7 cellular contexts compared by ENCODE assay signal in the genomic region with DNA sequence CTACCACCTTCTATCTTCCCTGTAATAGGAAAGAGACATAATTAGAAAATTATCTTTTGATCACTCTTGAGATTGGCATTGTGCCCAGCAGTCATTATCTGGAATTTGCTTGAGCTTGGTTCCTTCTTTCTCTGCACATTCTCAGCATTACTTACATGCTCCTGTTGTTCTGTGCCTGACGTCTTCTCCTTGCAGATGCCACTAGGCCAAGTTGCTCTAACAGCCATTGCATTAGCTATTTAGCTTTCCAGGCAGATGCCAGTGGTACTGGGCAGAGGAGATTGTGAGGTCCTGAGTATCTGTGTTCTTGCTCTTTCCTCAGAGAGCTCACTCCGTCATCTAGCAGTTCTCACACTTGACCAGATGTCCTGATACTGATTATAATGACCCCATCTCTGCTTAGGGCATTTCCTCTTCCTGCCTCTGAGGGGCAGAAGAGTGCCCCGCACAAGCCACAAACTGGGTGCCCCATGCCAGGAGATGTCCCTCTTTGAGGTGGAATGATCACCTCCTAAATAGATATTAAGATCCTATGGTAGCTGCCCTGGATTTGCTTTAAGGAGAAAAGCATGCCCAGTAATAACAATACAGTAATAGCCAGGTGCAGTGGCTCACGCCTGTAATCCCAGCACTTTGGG. TPM values are rescaled to one million over a fixed set of nuclear protein-coding genes. Genes with fewer than 3 reads are reported as not detected.
A peak's percentile ranks its signal among the peaks of the same experiment; 100 is the strongest.
DNase-seq lines count a peak whose midpoint lies in the region; ATAC-seq and TF ChIP-seq lines count a peak whose summit lies in the region.
"Had no signal": no experiment of that assay in that cellular context is flagged by ENCODE, and none has a peak within 500 bp of the region (broad histone marks: within the 10 kb centered on the region; RNA-seq: fewer than 3 reads in every experiment).

No MANE protein-coding gene starts in this region.

- H3K27ac Mint-ChIP-seq in CD4-positive, CD25-positive, alpha-beta regulatory T cell: peak overlapping the region; percentile 79 to 93 (median 90)

- H3K4me1 Mint-ChIP-seq in CD4-positive, CD25-positive, alpha-beta regulatory T cell: peaks cover 13 to 48% (median 32%) of the 10 kb centered on the region in 4 donors

- ATAC-seq in CD4-positive, CD25-positive, alpha-beta regulatory T cell (ENCODE audit: low read depth in 2 of 2): no peak
- ATAC-seq in HG03469 (IDR thresholded peaks at IDR 0.05; ENCODE audit: unreplicated experiment): no peak

- peaks cover 0 to 2% (median 0%) of the 10 kb centered on the region in 7 donors for H3K9me3 Mint-ChIP-seq in CD4-positive, CD25-positive, alpha-beta regulatory T cell

- peaks cover 81% of the 10 kb centered on the region for H3K36me3 ChIP-seq in CD4-positive, CD25-positive, alpha-beta regulatory T cell (ENCODE audit: control insufficient read depth, insufficient read depth, low read length)

- peaks cover 55% of the 10 kb centered on the region for H3K36me3 Mint-ChIP-seq in CD4-positive, CD25-positive, alpha-beta regulatory T cell

- no peaks in the 10 kb centered on the region for H3K9me3 ChIP-seq in CD4-positive, CD25-positive, alpha-beta regulatory T cell (ENCODE audit: control insufficient read depth in 2 of 2, low read length in 2 of 2)

- H3K27ac ChIP-seq in CD4-positive, CD25-positive, alpha-beta regulatory T cell (ENCODE audit: insufficient read depth, low read length, poor library complexity, severe bottlenecking): no peak overlapping the region

- no peak overlapping the region for H3K4me3 ChIP-seq in CD4-positive, CD25-positive, alpha-beta regulatory T cell (ENCODE audit: low read depth, low read length)
- no peak overlapping the region for H3K4me3 ChIP-seq in fibroblast of pulmonary artery (replicated peaks; ENCODE audit: low read depth, low read length)

- no peaks in the 10 kb centered on the region for H3K27me3 ChIP-seq in CD4-positive, CD25-positive, alpha-beta regulatory T cell (ENCODE audit: control insufficient read depth, insufficient read depth, low read length)

- peak in 1 of 3 donors; percentile 19 for DNase-seq in CD4-positive, CD25-positive, alpha-beta regulatory T cell
- DNase-seq in MV-4-11 (lab: John Stamatoyannopoulos, UW) (peak; percentile 67), fibroblast of pulmonary artery (ENCODE audit: low read depth) (no peak)
- no peak for DNase-seq in activated effector memory CD4-positive, alpha-beta T cell treated with Interleukin-2 at 50 U/mL for 16 hours
- no peak for DNase-seq in activated effector memory CD4-positive, alpha-beta T cell treated with anti-CD3 and anti-CD28 coated beads, Interleukin-2, amount 50 U/mL, for 16 hours

- H3K4me3 Mint-ChIP-seq in CD4-positive, CD25-positive, alpha-beta regulatory T cell: peak overlapping the region in 3 of 4 donors; percentile 12 to 66 (median 46)

- H3K4me1 ChIP-seq in CD4-positive, CD25-positive, alpha-beta regulatory T cell (ENCODE audit: control insufficient read depth, insufficient read depth, low read length, poor library complexity, severe bottlenecking): peaks cover 46% of the 10 kb centered on the region

- peak; percentile 13 for TF ChIP-seq CTCF in fibroblast of pulmonary artery (IDR thresholded peaks at IDR 0.05; ENCODE audit: low read length, missing control alignments)

- no peaks in the 10 kb centered on the region for H3K27me3 Mint-ChIP-seq in CD4-positive, CD25-positive, alpha-beta regulatory T cell

RNA-seq across cellular contexts. Expression of gene ARHGAP1, which starts 30.7 kb away (rescaled TPM):
- 72.5 TPM for total RNA-seq in CD4-positive, CD25-positive, alpha-beta regulatory T cell
- polyA plus RNA-seq in CD4-positive, CD25-positive, alpha-beta regulatory T cell: 10 to 100 TPM; 46.6 to 63.6 (median 51.1) TPM

RNA-seq across cellular contexts. Expression of gene ZNF408, which starts 31.1 kb away (rescaled TPM):
- total RNA-seq in CD4-positive, CD25-positive, alpha-beta regulatory T cell: 12.4 TPM
- 10 to 100 TPM in 1 of 4 donors, 1 to 10 TPM in 3; 6.3 to 12.9 (median 8.0) TPM for polyA plus RNA-seq in CD4-positive, CD25-positive, alpha-beta regulatory T cell

RNA-seq across cellular contexts. Expression of gene F2, which starts 49.3 kb away (rescaled TPM):
- total RNA-seq in CD4-positive, CD25-positive, alpha-beta regulatory T cell: not detected
- polyA plus RNA-seq in CD4-positive, CD25-positive, alpha-beta regulatory T cell: not detected
- total RNA-seq: pulmonary artery endothelial cell had no signal

RNA-seq across cellular contexts. Expression of gene ATG13, which starts 52.4 kb away (rescaled TPM):
- total RNA-seq in CD4-positive, CD25-positive, alpha-beta regulatory T cell: 135 TPM
- 10 to 100 TPM; 69.0 to 88.8 (median 76.8) TPM for polyA plus RNA-seq in CD4-positive, CD25-positive, alpha-beta regulatory T cell

RNA-seq across cellular contexts. Expression of gene HARBI1, which starts 52.7 kb away (rescaled TPM):
- 19.2 TPM for total RNA-seq in CD4-positive, CD25-positive, alpha-beta regulatory T cell
- polyA plus RNA-seq in CD4-positive, CD25-positive, alpha-beta regulatory T cell: 10 to 100 TPM in 2 of 4 donors, 1 to 10 TPM in 2; 8.4 to 13.9 (median 9.4) TPM
